21 cellular contexts compared by ENCODE assay signal in genomic region chr16:76956801-76957200, GRCh38.
DNase-seq lines count a peak whose midpoint lies in the region; ATAC-seq, FAIRE-seq and TF ChIP-seq lines count a peak whose summit lies in the region.
"Had no signal": no experiment of that assay in that cellular context is flagged by ENCODE, and none has a peak within 500 bp of the region (broad histone marks: within the 10 kb centered on the region; RNA-seq: fewer than 3 reads in every experiment).

No MANE protein-coding gene starts in this region.

- H3K4me3 ChIP-seq in smooth muscle cell (no peak overlapping the region), pancreas (no peak overlapping the region)
- H3K4me3 ChIP-seq: BLaER1, GM12878, GM23248, HAP-1 had no signal

- H3K4me2 ChIP-seq in smooth muscle cell, result no peak overlapping the region
- H3K4me2 ChIP-seq: BLaER1 had no signal

- ATAC-seq in pancreas (no peak), HG02981 (IDR thresholded peaks at IDR 0.05; ENCODE audit: unreplicated experiment) (no peak)
- ATAC-seq: CD8-positive, alpha-beta T cell; GM12878 had no signal

- no peaks in the 10 kb centered on the region for H3K4me1 ChIP-seq in smooth muscle cell (ENCODE audit: low read depth)
- no peaks in the 10 kb centered on the region for H3K4me1 ChIP-seq in pancreas
- H3K4me1 ChIP-seq: BLaER1, Caco-2, HAP-1 had no signal

- no peak overlapping the region for H3K9ac ChIP-seq in smooth muscle cell (ENCODE audit: low read depth)
- H3K9ac ChIP-seq: BLaER1, GM23248 had no signal

- no peaks in the 10 kb centered on the region for H3F3A ChIP-seq in smooth muscle cell (ENCODE audit: low read depth)

- no peaks in the 10 kb centered on the region for H3K79me2 ChIP-seq in smooth muscle cell (ENCODE audit: low read depth)

- WGBS in smooth muscle cell (ENCODE audit: low lambda C conversion rate), result 90% methylated on average over 1 of the region's 1 CpG
- 13 to 15% methylated on average over 1 of the region's 1 CpG for WGBS in pancreas, 2 donors

- H3K27me3 ChIP-seq in smooth muscle cell (ENCODE audit: low read depth) (no peaks in the 10 kb centered on the region), pancreas (no peaks in the 10 kb centered on the region)
- H3K27me3 ChIP-seq: BLaER1 had no signal

- H3K27ac ChIP-seq in smooth muscle cell (ENCODE audit: low read depth) (no peak overlapping the region), pancreas (no peak overlapping the region)
- H3K27ac ChIP-seq: BLaER1, C4-2B, GM23248 had no signal

- no peaks in the 10 kb centered on the region for H3K36me3 ChIP-seq in smooth muscle cell (ENCODE audit: low read depth)
- no peaks in the 10 kb centered on the region for H3K36me3 ChIP-seq in pancreas
- H3K36me3 ChIP-seq: BLaER1, HAP-1 had no signal

- H2AFZ ChIP-seq in smooth muscle cell (ENCODE audit: low read depth), result peak overlapping the region; percentile 62
- H2AFZ ChIP-seq: GM23248 had no signal

- TF ChIP-seq CTCF in smooth muscle cell (IDR thresholded peaks at IDR 0.05; ENCODE audit: borderline replicate concordance, insufficient read depth, poor library complexity, severe bottlenecking) (no peak), pancreas (IDR thresholded peaks at IDR 0.05) (no peak)

- FAIRE-seq in pancreas (lab: Jason Lieb, UNC), result no peak
- FAIRE-seq: G401.6, GM12878, GM19239, H54 had no signal

- intact Hi-C loops in pancreas (cut with DNase I), result no loop called here

- H3K9me3 ChIP-seq in smooth muscle cell (replicated peaks; ENCODE audit: low read depth) (no peaks in the 10 kb centered on the region), pancreas (no peaks in the 10 kb centered on the region)
- H3K9me3 ChIP-seq: Caco-2, HAP-1 had no signal

- H4K20me1 ChIP-seq in smooth muscle cell (ENCODE audit: low read depth), result no peaks in the 10 kb centered on the region
- H4K20me1 ChIP-seq: BLaER1 had no signal

- peak; percentile 18 for DNase-seq in NCI-H226
- peak; percentile 75 for DNase-seq in amniotic epithelial cell (ENCODE audit: low read depth)
- peak; percentile 45 for DNase-seq in iris pigment epithelial cell (ENCODE audit: low read depth)
- DNase-seq in smooth muscle cell (lab: John Stamatoyannopoulos, UW; ENCODE audit: unreplicated experiment), result no peak
- DNase-seq in pancreas, result no peak
- DNase-seq in NCI-H1105 treated with DMSO at 0.1 percent for 48 hours (lab: John Stamatoyannopoulos, UW), result no peak
- DNase-seq: Caco-2; CD4-positive, CD25-positive, alpha-beta regulatory T cell; CD8-positive, alpha-beta T cell; DMS153; DND-41; GM23248; HFFc6 had no signal

Comparison
In these comparisons a context has a peak if more than half of its experiments do, and no peak if none do; other contexts are left out.
1. DNase-seq: peak in NCI-H226 (single experiment), amniotic epithelial cell (single experiment) and iris pigment epithelial cell (single experiment); none in smooth muscle cell (single experiment), pancreas (0 of 6) and NCI-H1105 treated with DMSO at 0.1 percent for 48 hours (single experiment).